17 cellular contexts compared by ENCODE assay signal in the genomic region with DNA sequence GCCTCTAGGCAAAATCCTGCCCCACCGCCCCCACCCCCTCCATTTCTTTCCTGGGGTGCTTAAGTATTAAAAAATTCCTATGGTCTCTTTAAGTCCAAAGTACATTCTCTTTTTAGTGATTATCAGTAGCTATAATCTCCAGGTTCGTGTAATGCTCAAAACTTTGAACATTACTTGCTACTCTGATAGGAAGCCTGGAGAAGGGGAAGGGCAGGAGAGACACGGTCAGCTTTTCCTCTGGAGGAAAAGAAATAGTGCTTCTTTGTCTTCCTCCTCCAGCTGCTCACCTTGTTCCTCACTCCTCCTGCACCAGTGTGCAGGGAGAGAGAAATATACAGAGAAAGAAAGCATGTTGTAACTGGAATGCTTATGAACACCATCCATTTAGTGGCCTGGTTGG.
DNase-seq lines count a peak whose midpoint lies in the region; ATAC-seq, FAIRE-seq and TF ChIP-seq lines count a peak whose summit lies in the region.
"Had no signal": no experiment of that assay in that cellular context is flagged by ENCODE, and none has a peak within 500 bp of the region (broad histone marks: within the 10 kb centered on the region; RNA-seq: fewer than 3 reads in every experiment).

No MANE protein-coding gene starts in this region.

- DNase-seq in hepatocyte (ENCODE audit: low spot score) (peak; percentile 28), pancreas (no peak), DMS 273 treated with DMSO at 0.1 percent for 48 hours (lab: John Stamatoyannopoulos, UW) (no peak), AG08395 (ENCODE audit: low spot score) (no peak), superior temporal gyrus (ENCODE audit: extremely low spot score) (no peak)
- DNase-seq: 8988T; C1 segment of cervical spinal cord; CD4-positive, alpha-beta T cell; DMS153; DMS79 treated with DMSO at 0.1 percent for 48 hours; EL; H7 had no signal

- H3K27me3 ChIP-seq in hepatocyte (no peaks in the 10 kb centered on the region), pancreas (no peaks in the 10 kb centered on the region)

- whole genome bisulfite sequencing in hepatocyte (ENCODE audit: low lambda C conversion rate, missing lambda C conversion rate) = 34% methylated on average over 3 of the region's 3 CpGs
- WGBS in pancreas, 2 donors = 7 to 25% methylated on average over 3 of the region's 3 CpGs

- intact Hi-C loops in pancreas (cut with DNase I) = no loop called here

- TF ChIP-seq CTCF in 22Rv1 (IDR thresholded peaks at IDR 0.05) = no peak
- TF ChIP-seq CTCF in VCaP (conservative IDR thresholded peaks at IDR 0.05) = no peak
- TF ChIP-seq CTCF in hepatocyte (IDR thresholded peaks at IDR 0.05; ENCODE audit: poor library complexity) = no peak
- TF ChIP-seq CTCF in pancreas (IDR thresholded peaks at IDR 0.05) = no peak

- H3K36me3 ChIP-seq in hepatocyte (replicated peaks; ENCODE audit: insufficient read depth, low read depth) = no peaks in the 10 kb centered on the region
- H3K36me3 ChIP-seq in pancreas = no peaks in the 10 kb centered on the region

- no peaks in the 10 kb centered on the region for H4K20me1 ChIP-seq in hepatocyte (ENCODE audit: insufficient read depth, poor library complexity, severe bottlenecking)

- no peaks in the 10 kb centered on the region for H3K9me2 ChIP-seq in hepatocyte (replicated peaks; ENCODE audit: insufficient read depth)

- H3K27ac ChIP-seq in 22Rv1 (peak overlapping the region; percentile 43), VCaP (peak overlapping the region; percentile 32), hepatocyte (peak overlapping the region; percentile 86), pancreas (no peak overlapping the region)

- peak; percentile 9 for FAIRE-seq in pancreas (lab: Jason Lieb, UNC)
- FAIRE-seq: G401.6, GM12891 had no signal

- H3K4me3 ChIP-seq in hepatocyte = no peak overlapping the region
- no peak overlapping the region for H3K4me3 ChIP-seq in pancreas

- H3K4me2 ChIP-seq in hepatocyte = peak overlapping the region; percentile 65

- H2AFZ ChIP-seq in hepatocyte = no peak overlapping the region

- ATAC-seq in pancreas (peak in 2 of 4 donors; percentile 30 to 56), HG02938 (IDR thresholded peaks at IDR 0.05; ENCODE audit: unreplicated experiment) (no peak)

- no peaks in the 10 kb centered on the region for H3K9me3 ChIP-seq in hepatocyte (ENCODE audit: low read depth)
- no peaks in the 10 kb centered on the region for H3K9me3 ChIP-seq in pancreas

- no peaks in the 10 kb centered on the region for H3K79me2 ChIP-seq in hepatocyte

- H3K4me1 ChIP-seq in hepatocyte (ENCODE audit: insufficient read depth) (peaks cover 11% of the 10 kb centered on the region), pancreas (peaks cover 0 to 4% (median 0%) of the 10 kb centered on the region in 3 donors)

Comparison
In these comparisons a context has a peak if more than half of its experiments do, and no peak if none do; other contexts are left out.
1. H3K27ac ChIP-seq: peak in 22Rv1 (single experiment), VCaP (single experiment) and hepatocyte (single experiment); none in pancreas (0 of 4).